In the genomic region with DNA sequence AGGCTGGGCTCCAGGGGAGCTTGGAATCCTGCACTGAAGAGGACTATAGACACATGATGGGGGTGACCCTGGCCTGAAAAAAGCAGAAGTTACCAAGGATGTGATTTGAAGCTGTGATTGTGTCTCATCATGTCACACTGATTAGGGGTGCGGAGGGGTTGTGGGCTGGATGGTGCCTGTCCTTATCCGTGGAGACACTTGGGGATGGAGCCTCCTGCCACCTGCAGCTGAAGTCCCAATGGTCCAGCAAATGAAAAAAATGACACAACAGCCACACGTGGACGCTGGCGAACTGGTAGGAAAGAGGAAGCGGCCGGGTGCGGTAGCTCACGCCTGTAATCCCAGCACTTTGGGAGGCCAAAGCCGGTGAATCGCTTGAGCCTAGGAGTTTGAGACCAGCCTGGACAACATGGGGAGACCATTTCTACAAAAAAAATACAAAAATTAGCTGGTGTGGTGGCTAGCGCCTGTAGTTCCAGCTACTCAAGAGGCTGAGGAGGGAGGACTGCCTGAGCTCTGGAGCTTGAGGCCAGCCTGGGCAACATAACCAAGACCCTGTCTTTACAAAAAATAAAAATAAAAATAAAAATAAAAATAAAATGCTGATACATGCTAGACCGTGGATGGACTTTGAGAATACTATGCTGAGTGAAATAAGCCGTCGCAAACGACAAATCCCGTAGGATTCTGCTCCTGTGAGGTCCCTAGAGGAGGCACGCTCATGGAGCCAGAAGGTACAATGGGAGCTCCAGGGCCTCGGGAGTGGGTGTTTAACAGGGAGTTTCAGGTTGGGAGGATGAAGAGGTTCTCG, we compare ENCODE assay signal across 6 cellular contexts. TPM values are rescaled to one million over a fixed set of nuclear protein-coding genes. Genes with fewer than 3 reads are reported as not detected.
A peak's percentile ranks its signal among the peaks of the same experiment; 100 is the strongest.
DNase-seq lines count a peak whose midpoint lies in the region; ATAC-seq and TF ChIP-seq lines count a peak whose summit lies in the region.

No MANE protein-coding gene starts in this region.

- peak overlapping the region; percentile 91 to 95 (median 93) for H3K4me3 Mint-ChIP-seq in CD4-positive, CD25-positive, alpha-beta regulatory T cell
- H3K4me3 Mint-ChIP-seq in stimulated activated memory B cell treated with anti-CD40 and anti-IgM and Interleukin-4, amounts not matched to agents 10 μg/mL and 1 μg/mL and 100 μg/mL, for 72 hours, result peak overlapping the region; percentile 78

- no peaks in the 10 kb centered on the region for H3K9me3 Mint-ChIP-seq in CD4-positive, CD25-positive, alpha-beta regulatory T cell
- no peaks in the 10 kb centered on the region for H3K9me3 Mint-ChIP-seq in stimulated activated memory B cell treated with anti-CD40 and anti-IgM and Interleukin-4, amounts not matched to agents 10 μg/mL and 1 μg/mL and 100 μg/mL, for 72 hours

- no peak for TF ChIP-seq CTCF in LNCaP clone FGC (IDR thresholded peaks at IDR 0.05; ENCODE audit: control insufficient read depth, extremely low read depth, insufficient read depth)

- ATAC-seq in CD4-positive, CD25-positive, alpha-beta regulatory T cell (ENCODE audit: low read depth in 2 of 2), result no peak
- no peak for ATAC-seq in stimulated activated memory B cell treated with anti-CD40 and anti-IgM and Interleukin-4, amounts not matched to agents 10 μg/mL and 1 μg/mL and 100 μg/mL, for 72 hours

- H3K4me1 Mint-ChIP-seq in CD4-positive, CD25-positive, alpha-beta regulatory T cell, result peaks cover 0 to 60% (median 27%) of the 10 kb centered on the region in 4 donors
- H3K4me1 Mint-ChIP-seq in stimulated activated memory B cell treated with anti-CD40 and anti-IgM and Interleukin-4, amounts not matched to agents 10 μg/mL and 1 μg/mL and 100 μg/mL, for 72 hours, result peaks cover 39% of the 10 kb centered on the region

- peak overlapping the region; percentile 96 to 98 (median 97) for H3K27ac Mint-ChIP-seq in CD4-positive, CD25-positive, alpha-beta regulatory T cell
- peak overlapping the region; percentile 83 for H3K27ac Mint-ChIP-seq in stimulated activated memory B cell treated with anti-CD40 and anti-IgM and Interleukin-4, amounts not matched to agents 10 μg/mL and 1 μg/mL and 100 μg/mL, for 72 hours

- DNase-seq in CD4-positive, CD25-positive, alpha-beta regulatory T cell, result no peak
- no peak for DNase-seq in LNCaP clone FGC (ENCODE audit: low read depth)
- no peak for DNase-seq in epithelial cell of prostate (ENCODE audit: low read depth, low spot score)
- no peak for DNase-seq in NCI-H2227 treated with DMSO at 0.1 percent for 48 hours (lab: John Stamatoyannopoulos, UW)
- no peak for DNase-seq in stimulated activated CD8-positive, alpha-beta memory T cell treated with anti-CD3 and anti-CD28 coated beads, Interleukin-4, amount 100 ng/mL, for 48 hours

- H3K27ac ChIP-seq in CD4-positive, CD25-positive, alpha-beta regulatory T cell (ENCODE audit: insufficient read depth, low read length, poor library complexity, severe bottlenecking), result peak overlapping the region; percentile 98
- peak overlapping the region; percentile 98 for H3K27ac ChIP-seq in epithelial cell of prostate

- peaks cover 6% of the 10 kb centered on the region for H3K36me3 Mint-ChIP-seq in CD4-positive, CD25-positive, alpha-beta regulatory T cell
- no peaks in the 10 kb centered on the region for H3K36me3 Mint-ChIP-seq in stimulated activated memory B cell treated with anti-CD40 and anti-IgM and Interleukin-4, amounts not matched to agents 10 μg/mL and 1 μg/mL and 100 μg/mL, for 72 hours

- peaks cover 5% of the 10 kb centered on the region for H3K27me3 Mint-ChIP-seq in CD4-positive, CD25-positive, alpha-beta regulatory T cell
- H3K27me3 Mint-ChIP-seq in stimulated activated memory B cell treated with anti-CD40 and anti-IgM and Interleukin-4, amounts not matched to agents 10 μg/mL and 1 μg/mL and 100 μg/mL, for 72 hours, result no peaks in the 10 kb centered on the region

- peaks cover 5% of the 10 kb centered on the region for H3K36me3 ChIP-seq in CD4-positive, CD25-positive, alpha-beta regulatory T cell (ENCODE audit: control insufficient read depth, insufficient read depth, low read length)

- peaks cover 26% of the 10 kb centered on the region for H3K4me1 ChIP-seq in CD4-positive, CD25-positive, alpha-beta regulatory T cell (ENCODE audit: control insufficient read depth, insufficient read depth, low read length, poor library complexity, severe bottlenecking)

- H3K27me3 ChIP-seq in CD4-positive, CD25-positive, alpha-beta regulatory T cell (ENCODE audit: control insufficient read depth, insufficient read depth, low read length), result no peaks in the 10 kb centered on the region

- H3K4me3 ChIP-seq in CD4-positive, CD25-positive, alpha-beta regulatory T cell (ENCODE audit: low read depth, low read length), result peak overlapping the region; percentile 85
- H3K4me3 ChIP-seq in LNCaP clone FGC (ENCODE audit: low read depth, low read length), result peak overlapping the region; percentile 59

- no peaks in the 10 kb centered on the region for H3K9me3 ChIP-seq in CD4-positive, CD25-positive, alpha-beta regulatory T cell (ENCODE audit: control insufficient read depth in 2 of 2, low read length in 2 of 2)

RNA-seq across cellular contexts. Expression of gene IBA57, which starts 0.8 kb away (rescaled TPM):
- 17.0 TPM for total RNA-seq in CD4-positive, CD25-positive, alpha-beta regulatory T cell
- polyA plus RNA-seq in CD4-positive, CD25-positive, alpha-beta regulatory T cell, result 1 to 10 TPM; 2.0 to 5.5 (median 4.0) TPM

RNA-seq across cellular contexts. Expression of gene GJC2, which starts 15.0 kb away (rescaled TPM):
- 2.8 TPM for total RNA-seq in CD4-positive, CD25-positive, alpha-beta regulatory T cell
- not detected for polyA plus RNA-seq in CD4-positive, CD25-positive, alpha-beta regulatory T cell

RNA-seq across cellular contexts. Expression of gene GUK1, which starts 24.7 kb away (rescaled TPM):
- 270 TPM for total RNA-seq in CD4-positive, CD25-positive, alpha-beta regulatory T cell
- 100 to 1,000 TPM; 329 to 413 (median 371) TPM for polyA plus RNA-seq in CD4-positive, CD25-positive, alpha-beta regulatory T cell

RNA-seq across cellular contexts. Expression of gene OBSCN, which starts 43.1 kb away (rescaled TPM):
- 57.1 TPM for total RNA-seq in CD4-positive, CD25-positive, alpha-beta regulatory T cell
- 1 to 10 TPM in 3 of 4 donors, under 1 TPM in 1; 0.13 to 1.2 (median 1.1) TPM for polyA plus RNA-seq in CD4-positive, CD25-positive, alpha-beta regulatory T cell

RNA-seq across cellular contexts. Expression of gene MRPL55, which starts 55.7 kb away (rescaled TPM):
- 62.5 TPM for total RNA-seq in CD4-positive, CD25-positive, alpha-beta regulatory T cell
- 100 to 1,000 TPM; 126 to 163 (median 143) TPM for polyA plus RNA-seq in CD4-positive, CD25-positive, alpha-beta regulatory T cell
